ENCODE assay signal across 24 cellular contexts in genomic region chr3:74060201-74060600, GRCh38.
"Had no signal": no experiment of that assay in that cellular context is flagged by ENCODE, and none has a peak within 500 bp of the region (broad histone marks: within the 10 kb centered on the region; RNA-seq: fewer than 3 reads in every experiment).

No MANE protein-coding gene starts in this region.

- H3K27me3 Mint-ChIP-seq: dendritic cell treated with granulocyte-macrophage colony-stimulating factor and Interleukin-4, amounts not matched to agents 40 ng/mL and 50 ng/mL, for 4 days; effector memory CD8-positive, alpha-beta T cell had no signal

- H3K27ac ChIP-seq: colonic mucosa, coronary artery, dorsolateral prefrontal cortex, epithelial cell of prostate, esophagus muscularis mucosa, esophagus squamous epithelium, foreskin keratinocyte, gastrocnemius medialis, gastroesophageal sphincter, heart left ventricle, heart right ventricle had no signal

- ATAC-seq: effector memory CD8-positive, alpha-beta T cell; esophagus mucosa; foreskin keratinocyte; gastrocnemius medialis; gastroesophageal sphincter; heart left ventricle had no signal

- H3K4me3 Mint-ChIP-seq: dendritic cell treated with granulocyte-macrophage colony-stimulating factor and Interleukin-4, amounts not matched to agents 40 ng/mL and 50 ng/mL, for 4 days; effector memory CD8-positive, alpha-beta T cell; endodermal cell had no signal

- H3K9me3 Mint-ChIP-seq: dendritic cell treated with granulocyte-macrophage colony-stimulating factor and Interleukin-4, amounts not matched to agents 40 ng/mL and 50 ng/mL, for 4 days; endodermal cell had no signal

- H3K4me3 ChIP-seq: colonic mucosa, coronary artery, dorsolateral prefrontal cortex, esophagus muscularis mucosa, esophagus squamous epithelium, gastrocnemius medialis, gastroesophageal sphincter, heart left ventricle, heart right ventricle had no signal

- H3K4me1 ChIP-seq: colonic mucosa, esophagus muscularis mucosa, esophagus squamous epithelium, foreskin keratinocyte, gastrocnemius medialis, gastroesophageal sphincter, heart left ventricle, heart right ventricle had no signal

- DNase-seq: colonic mucosa; cortex of kidney; dermis blood vessel endothelial cell; dorsolateral prefrontal cortex; effector CD8-positive, alpha-beta T cell; effector memory CD4-positive, alpha-beta T cell; effector memory CD8-positive, alpha-beta T cell; endodermal cell; erythroblast; esophagus squamous epithelium; foreskin fibroblast; foreskin keratinocyte; foreskin melanocyte; gastrocnemius medialis; glutamatergic neuron; head of caudate nucleus; heart left ventricle; heart right ventricle had no signal

- H3K27me3 ChIP-seq: colonic mucosa, dorsolateral prefrontal cortex, esophagus muscularis mucosa, esophagus squamous epithelium, foreskin keratinocyte, gastrocnemius medialis, gastroesophageal sphincter, heart left ventricle, heart right ventricle had no signal

- H3K36me3 ChIP-seq: colonic mucosa, esophagus muscularis mucosa, esophagus squamous epithelium, gastrocnemius medialis, gastroesophageal sphincter, heart left ventricle, heart right ventricle had no signal

- H3K27ac Mint-ChIP-seq: dendritic cell treated with granulocyte-macrophage colony-stimulating factor and Interleukin-4, amounts not matched to agents 40 ng/mL and 50 ng/mL, for 4 days; effector memory CD8-positive, alpha-beta T cell; endodermal cell had no signal
